ENCODE assay signal across 15 cellular contexts in the genomic region with DNA sequence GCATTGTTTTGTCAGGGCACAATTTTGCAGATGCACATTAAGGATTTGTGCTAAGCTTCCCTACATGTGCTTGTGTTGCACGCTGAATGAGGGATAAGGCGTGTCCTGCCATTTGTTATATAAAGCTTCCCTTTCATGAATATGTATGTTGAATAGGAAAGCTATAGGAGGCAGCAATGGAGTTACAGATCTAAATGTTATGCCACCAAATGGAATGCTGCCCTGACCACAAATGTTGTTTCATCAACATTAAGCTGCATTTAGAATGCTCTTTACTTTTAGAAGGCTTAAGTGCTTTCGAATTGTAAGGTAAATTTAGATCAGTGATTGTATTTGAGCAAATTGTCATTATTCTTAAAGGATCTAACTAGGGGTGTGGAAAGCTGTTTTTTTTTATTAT. TPM values are rescaled to one million over a fixed set of nuclear protein-coding genes. Genes with fewer than 3 reads are reported as not detected.
DNase-seq lines count a peak whose midpoint lies in the region; ATAC-seq and TF ChIP-seq lines count a peak whose summit lies in the region.
"Had no signal": no experiment of that assay in that cellular context is flagged by ENCODE, and none has a peak within 500 bp of the region (broad histone marks: within the 10 kb centered on the region; RNA-seq: fewer than 3 reads in every experiment).

No MANE protein-coding gene starts in this region.

- H3K4me1 Mint-ChIP-seq in activated CD8-positive, alpha-beta T cell treated with anti-CD3 and anti-CD28 coated beads for 36 hours (ENCODE audit: low read depth) = no peaks in the 10 kb centered on the region
- no peaks in the 10 kb centered on the region for H3K4me1 Mint-ChIP-seq in naive thymus-derived CD8-positive, alpha-beta T cell

- no peak overlapping the region for H3K27ac Mint-ChIP-seq in activated CD8-positive, alpha-beta T cell treated with anti-CD3 and anti-CD28 coated beads for 36 hours
- no peak overlapping the region for H3K27ac Mint-ChIP-seq in naive thymus-derived CD8-positive, alpha-beta T cell
- H3K27ac Mint-ChIP-seq: CD4-positive, alpha-beta T cell; H9 had no signal

- H3K4me1 ChIP-seq in foreskin keratinocyte (no peaks in the 10 kb centered on the region), thyroid gland (no peaks in the 10 kb centered on the region)

- TF ChIP-seq POLR2A in thyroid gland (IDR thresholded peaks at IDR 0.05) = no peak

- H3K4me3 Mint-ChIP-seq in activated CD8-positive, alpha-beta T cell treated with anti-CD3 and anti-CD28 coated beads for 36 hours = no peak overlapping the region
- H3K4me3 Mint-ChIP-seq in naive thymus-derived CD8-positive, alpha-beta T cell = no peak overlapping the region
- H3K4me3 Mint-ChIP-seq: CD4-positive, alpha-beta T cell; H9 had no signal

- 93 to 95% methylated on average over 3 of the region's 3 CpGs for WGBS in thyroid gland, 2 donors

- H3K9me3 Mint-ChIP-seq in activated CD8-positive, alpha-beta T cell treated with anti-CD3 and anti-CD28 coated beads for 36 hours = no peaks in the 10 kb centered on the region
- H3K9me3 Mint-ChIP-seq in naive thymus-derived CD8-positive, alpha-beta T cell = peaks cover 0 to 9% (median 4%) of the 10 kb centered on the region in 9 donors

- H3K4me3 ChIP-seq in astrocyte of the spinal cord (ENCODE audit: low read depth, low read length) (no peak overlapping the region), thyroid gland (replicated peaks in 1 of 3) (no peak overlapping the region)

- H3K36me3 ChIP-seq in thyroid gland = no peaks in the 10 kb centered on the region

- no peak for TF ChIP-seq CTCF in astrocyte of the spinal cord (IDR thresholded peaks at IDR 0.05; ENCODE audit: low read depth, low read length)
- TF ChIP-seq CTCF in foreskin keratinocyte (conservative IDR thresholded peaks at IDR 0.05) = no peak
- no peak for TF ChIP-seq CTCF in activated CD8-positive, alpha-beta T cell treated with anti-CD3 and anti-CD28 coated beads for 36 hours (IDR thresholded peaks at IDR 0.05)
- no peak for TF ChIP-seq CTCF in thyroid gland (IDR thresholded peaks at IDR 0.05)

- ATAC-seq in foreskin keratinocyte (peak; percentile 8), GM18519 (IDR thresholded peaks at IDR 0.05; ENCODE audit: low FRiP score, unreplicated experiment) (no peak)
- no peak for ATAC-seq in activated CD8-positive, alpha-beta T cell treated with anti-CD3 and anti-CD28 coated beads for 36 hours
- no peak for ATAC-seq in naive thymus-derived CD8-positive, alpha-beta T cell

- DNase-seq in SW480 (ENCODE audit: low spot score) (peak; percentile 16), astrocyte of the spinal cord (ENCODE audit: low read depth, low spot score) (peak; percentile 33), foreskin keratinocyte (no peak), thyroid gland (no peak)
- DNase-seq in activated CD8-positive, alpha-beta T cell treated with anti-CD3 and anti-CD28 coated beads for 36 hours = no peak
- DNase-seq in naive thymus-derived CD8-positive, alpha-beta T cell = no peak
- DNase-seq: AML-193; CD4-positive, alpha-beta T cell; DMS153; DMS79; GDM1; H9 had no signal

- H3K27me3 ChIP-seq in foreskin keratinocyte (no peaks in the 10 kb centered on the region), thyroid gland (no peaks in the 10 kb centered on the region)

- CTCF ChIA-PET in activated CD8-positive, alpha-beta T cell treated with anti-CD3 and anti-CD28 coated beads for 36 hours (lab: Charles Lee) = no interaction called here

- no peaks in the 10 kb centered on the region for H3K9me3 ChIP-seq in thyroid gland

- POLR2A ChIA-PET in activated CD8-positive, alpha-beta T cell treated with anti-CD3 and anti-CD28 coated beads for 36 hours (lab: Charles Lee) = no interaction called here
- POLR2A ChIA-PET in naive thymus-derived CD8-positive, alpha-beta T cell (lab: Charles Lee) = no interaction called here

- in situ Hi-C loops in astrocyte of the spinal cord (cut with HindIII; ENCODE audit: low sequenced_read_pairs) = no loop called here

- intact Hi-C loops in activated CD8-positive, alpha-beta T cell treated with anti-CD3 and anti-CD28 coated beads for 36 hours (cut with micrococcal nuclease) = no loop called here
- intact Hi-C loops in thyroid gland (cut with DNase I) = no loop called here

- no peaks in the 10 kb centered on the region for H3K36me3 Mint-ChIP-seq in activated CD8-positive, alpha-beta T cell treated with anti-CD3 and anti-CD28 coated beads for 36 hours (ENCODE audit: low read depth)
- H3K36me3 Mint-ChIP-seq in naive thymus-derived CD8-positive, alpha-beta T cell = no peaks in the 10 kb centered on the region

- H3K27ac ChIP-seq in foreskin keratinocyte (no peak overlapping the region), thyroid gland (no peak overlapping the region)
- H3K27ac ChIP-seq: C4-2B, HL-60 had no signal

- H3K27me3 Mint-ChIP-seq in activated CD8-positive, alpha-beta T cell treated with anti-CD3 and anti-CD28 coated beads for 36 hours = peaks cover 9% of the 10 kb centered on the region
- H3K27me3 Mint-ChIP-seq in naive thymus-derived CD8-positive, alpha-beta T cell = peaks cover 5 to 15% (median 12%) of the 10 kb centered on the region in 5 donors

RNA-seq across cellular contexts. Expression of gene SGMS2, which starts 21.0 kb away (rescaled TPM):
- total RNA-seq in foreskin keratinocyte (31.5 and 35.4 TPM in 2 replicates), thyroid gland (100 to 1,000 TPM in 2 of 4 donors, 10 to 100 TPM in 2; 46.5 to 224 (median 120) TPM)
- 4.1 and 4.5 TPM in 2 replicates for polyA plus RNA-seq in foreskin keratinocyte
- under 1 TPM; 0.14 to 0.40 TPM for total RNA-seq in activated CD8-positive, alpha-beta T cell treated with anti-CD3 and anti-CD28 coated beads for 36 hours
- not detected for total RNA-seq in naive thymus-derived CD8-positive, alpha-beta T cell
- under 1 TPM in 1 of 3 donors, not detected in 2; 0.05 TPM for polyA plus RNA-seq in naive thymus-derived CD8-positive, alpha-beta T cell

Comparison
In these comparisons a context has a peak if more than half of its experiments do, and no peak if none do; other contexts are left out.
1. DNase-seq: peak in SW480 (single experiment) and astrocyte of the spinal cord (single experiment); none in foreskin keratinocyte (0 of 2), activated CD8-positive, alpha-beta T cell treated with anti-CD3 and anti-CD28 coated beads for 36 hours (single experiment), naive thymus-derived CD8-positive, alpha-beta T cell (0 of 10) and thyroid gland (0 of 2).
2. RNA of gene SGMS2, which starts 21.0 kb away (total RNA-seq): 46.5 to 224 TPM in thyroid gland and 31.5 to 35.4 TPM in foreskin keratinocyte; 0.14 to 0.40 TPM in activated CD8-positive, alpha-beta T cell treated with anti-CD3 and anti-CD28 coated beads for 36 hours and not detected in naive thymus-derived CD8-positive, alpha-beta T cell; every median in the first group is over 10 times any median in the second.